Comparison of ENCODE assay signal across 1 cellular context in the genomic region with DNA sequence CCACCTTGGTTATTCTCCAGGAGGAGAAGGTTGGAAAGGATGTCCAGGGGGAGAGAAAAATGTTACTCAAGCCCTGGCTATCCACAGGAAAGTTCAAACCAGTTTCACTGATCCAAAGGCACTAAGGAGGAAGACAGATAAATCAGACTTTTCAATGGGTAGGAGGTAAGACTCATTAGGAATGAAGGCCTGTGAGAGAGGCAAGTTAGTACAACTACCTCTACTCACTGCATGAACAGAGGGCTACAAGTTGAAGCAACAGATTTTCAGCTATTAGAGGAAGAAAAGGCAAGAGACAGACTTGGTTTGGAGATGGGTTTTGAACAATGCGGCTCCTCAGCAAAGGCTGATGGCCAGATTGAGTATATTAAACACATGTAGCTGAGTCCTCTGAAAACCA.
TF ChIP-seq lines count a peak whose summit lies in the region.

No MANE protein-coding gene starts in this region.

TF ChIP-seq in IMR-90, 13 proteins besides CTCF, POLR2A, EP300 and RAD21:
- TF ChIP-seq, protein P1, sequence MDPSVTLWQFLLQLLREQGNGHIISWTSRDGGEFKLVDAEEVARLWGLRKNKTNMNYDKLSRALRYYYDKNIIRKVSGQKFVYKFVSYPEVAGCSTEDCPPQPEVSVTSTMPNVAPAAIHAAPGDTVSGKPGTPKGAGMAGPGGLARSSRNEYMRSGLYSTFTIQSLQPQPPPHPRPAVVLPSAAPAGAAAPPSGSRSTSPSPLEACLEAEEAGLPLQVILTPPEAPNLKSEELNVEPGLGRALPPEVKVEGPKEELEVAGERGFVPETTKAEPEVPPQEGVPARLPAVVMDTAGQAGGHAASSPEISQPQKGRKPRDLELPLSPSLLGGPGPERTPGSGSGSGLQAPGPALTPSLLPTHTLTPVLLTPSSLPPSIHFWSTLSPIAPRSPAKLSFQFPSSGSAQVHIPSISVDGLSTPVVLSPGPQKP (IDR thresholded peaks at IDR 0.05; ENCODE audit: borderline replicate concordance, low read depth, low read length) = no peak
- TF ChIP-seq MAFK (IDR thresholded peaks at IDR 0.05; ENCODE audit: low read depth, low read length) = no peak
- no peak for TF ChIP-seq CHD1 (IDR thresholded peaks at IDR 0.05; ENCODE audit: low read depth, low read length)
- TF ChIP-seq MXI1 (IDR thresholded peaks at IDR 0.05; ENCODE audit: borderline replicate concordance, low read depth, low read length) = no peak
- no peak for TF ChIP-seq SMC3 (IDR thresholded peaks at IDR 0.05; ENCODE audit: low read depth, low read length)
- TF ChIP-seq RFX5 (IDR thresholded peaks at IDR 0.05; ENCODE audit: low read depth, low read length) = no peak
- TF ChIP-seq MAZ (IDR thresholded peaks at IDR 0.05; ENCODE audit: borderline replicate concordance, low read depth, low read length) = no peak
- TF ChIP-seq BHLHE40 (IDR thresholded peaks at IDR 0.05; ENCODE audit: low read depth, low read length) = no peak
TF ChIP-seq in IMR-90: peak in this region for 0.
